Comparison of ENCODE assay signal across 1 cellular context in the genomic region with DNA sequence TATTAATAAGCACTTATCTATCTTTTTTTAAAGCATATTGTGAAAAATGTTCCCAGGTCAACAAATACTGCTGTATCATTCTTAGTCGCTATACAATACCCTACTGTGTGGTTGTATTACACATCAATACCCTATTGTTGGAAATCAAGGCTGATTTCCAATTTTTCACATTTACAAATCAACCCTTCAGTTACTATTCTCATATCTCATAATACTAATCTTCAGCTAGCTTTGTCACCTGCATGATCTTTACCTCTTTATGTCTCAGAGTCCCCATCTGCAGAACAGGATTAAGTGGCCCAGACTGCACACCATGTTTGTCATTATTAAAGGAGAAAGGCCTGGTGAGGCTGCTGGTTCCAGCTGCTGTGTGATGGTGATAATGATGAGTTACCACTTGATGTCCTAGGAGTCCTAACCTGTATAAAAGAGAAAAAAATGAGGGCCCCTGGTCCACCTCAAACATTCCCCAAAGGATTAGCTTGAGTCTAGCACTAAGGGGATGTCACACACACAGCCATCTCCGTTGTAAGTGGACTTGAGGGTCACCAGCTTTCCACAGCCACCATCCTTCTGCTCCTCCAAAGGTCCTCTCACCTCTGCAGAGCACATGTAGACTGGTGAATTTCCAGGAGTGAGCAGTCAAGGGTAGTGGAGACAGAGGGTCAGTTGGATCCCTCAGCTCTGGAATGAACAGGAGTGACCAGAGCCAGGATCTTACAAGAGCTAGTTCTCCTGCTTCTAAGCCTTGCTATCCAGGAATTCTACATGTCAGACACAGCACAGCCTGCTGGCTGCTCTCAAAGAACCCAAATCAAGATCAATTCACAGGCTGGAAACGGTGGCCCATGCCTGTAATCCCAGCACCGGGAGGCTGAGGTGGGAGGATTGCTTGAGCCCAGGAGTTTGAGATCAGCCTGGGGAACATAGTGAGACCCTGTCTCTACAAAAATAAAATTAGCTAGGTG.
TF ChIP-seq lines count a peak whose summit lies in the region.

No MANE protein-coding gene starts in this region.

TF ChIP-seq in SK-N-SH, 30 proteins besides CTCF, POLR2A, EP300 and RAD21 (continued from another document):
- TF ChIP-seq, protein P1, sequence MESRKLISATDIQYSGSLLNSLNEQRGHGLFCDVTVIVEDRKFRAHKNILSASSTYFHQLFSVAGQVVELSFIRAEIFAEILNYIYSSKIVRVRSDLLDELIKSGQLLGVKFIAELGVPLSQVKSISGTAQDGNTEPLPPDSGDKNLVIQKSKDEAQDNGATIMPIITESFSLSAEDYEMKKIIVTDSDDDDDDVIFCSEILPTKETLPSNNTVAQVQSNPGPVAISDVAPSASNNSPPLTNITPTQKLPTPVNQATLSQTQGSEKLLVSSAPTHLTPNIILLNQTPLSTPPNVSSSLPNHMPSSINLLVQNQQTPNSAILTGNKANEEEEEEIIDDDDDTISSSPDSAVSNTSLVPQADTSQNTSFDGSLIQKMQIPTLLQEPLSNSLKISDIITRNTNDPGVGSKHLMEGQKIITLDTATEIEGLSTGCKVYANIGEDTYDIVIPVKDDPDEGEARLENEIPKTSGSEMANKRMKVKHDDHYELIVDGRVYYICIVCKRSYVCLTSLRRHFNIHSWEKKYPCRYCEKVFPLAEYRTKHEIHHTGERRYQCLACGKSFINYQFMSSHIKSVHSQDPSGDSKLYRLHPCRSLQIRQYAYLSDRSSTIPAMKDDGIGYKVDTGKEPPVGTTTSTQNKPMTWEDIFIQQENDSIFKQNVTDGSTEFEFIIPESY (IDR thresholded peaks at IDR 0.05; ENCODE audit: borderline replicate concordance, low read depth): no peak
- TF ChIP-seq SMC3 (IDR thresholded peaks at IDR 0.05; ENCODE audit: low read depth, low read length): no peak
- no peak for TF ChIP-seq POLR2AphosphoS5 (IDR thresholded peaks at IDR 0.05; ENCODE audit: low read depth, low read length)
- TF ChIP-seq, protein P2, sequence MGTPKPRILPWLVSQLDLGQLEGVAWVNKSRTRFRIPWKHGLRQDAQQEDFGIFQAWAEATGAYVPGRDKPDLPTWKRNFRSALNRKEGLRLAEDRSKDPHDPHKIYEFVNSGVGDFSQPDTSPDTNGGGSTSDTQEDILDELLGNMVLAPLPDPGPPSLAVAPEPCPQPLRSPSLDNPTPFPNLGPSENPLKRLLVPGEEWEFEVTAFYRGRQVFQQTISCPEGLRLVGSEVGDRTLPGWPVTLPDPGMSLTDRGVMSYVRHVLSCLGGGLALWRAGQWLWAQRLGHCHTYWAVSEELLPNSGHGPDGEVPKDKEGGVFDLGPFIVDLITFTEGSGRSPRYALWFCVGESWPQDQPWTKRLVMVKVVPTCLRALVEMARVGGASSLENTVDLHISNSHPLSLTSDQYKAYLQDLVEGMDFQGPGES (IDR thresholded peaks at IDR 0.05; ENCODE audit: low read depth, low read length): no peak
- TF ChIP-seq MXI1 (IDR thresholded peaks at IDR 0.05; ENCODE audit: low read depth, low read length): no peak
- TF ChIP-seq, protein P3, sequence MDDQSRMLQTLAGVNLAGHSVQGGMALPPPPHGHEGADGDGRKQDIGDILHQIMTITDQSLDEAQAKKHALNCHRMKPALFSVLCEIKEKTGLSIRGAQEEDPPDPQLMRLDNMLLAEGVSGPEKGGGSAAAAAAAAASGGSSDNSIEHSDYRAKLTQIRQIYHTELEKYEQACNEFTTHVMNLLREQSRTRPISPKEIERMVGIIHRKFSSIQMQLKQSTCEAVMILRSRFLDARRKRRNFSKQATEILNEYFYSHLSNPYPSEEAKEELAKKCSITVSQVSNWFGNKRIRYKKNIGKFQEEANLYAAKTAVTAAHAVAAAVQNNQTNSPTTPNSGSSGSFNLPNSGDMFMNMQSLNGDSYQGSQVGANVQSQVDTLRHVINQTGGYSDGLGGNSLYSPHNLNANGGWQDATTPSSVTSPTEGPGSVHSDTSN (IDR thresholded peaks at IDR 0.05): no peak
- no peak for TF ChIP-seq EZH2phosphoT487 (IDR thresholded peaks at IDR 0.05; ENCODE audit: borderline replicate concordance, low read depth)
